22 cellular contexts compared by ENCODE assay signal in genomic region chr6:153150400-153150766, GRCh38. TPM values are rescaled to one million over a fixed set of nuclear protein-coding genes. Genes with fewer than 3 reads are reported as not detected.
DNase-seq lines count a peak whose midpoint lies in the region; ATAC-seq and TF ChIP-seq lines count a peak whose summit lies in the region.
"Had no signal": no experiment of that assay in that cellular context is flagged by ENCODE, and none has a peak within 500 bp of the region (broad histone marks: within the 10 kb centered on the region; RNA-seq: fewer than 3 reads in every experiment).

No MANE protein-coding gene starts in this region.

- WGBS in gastroesophageal sphincter (ENCODE audit: low coverage in 1 of 2), 2 donors: 90% methylated on average over 6 of the region's 11 CpGs; no CpG with 5 or more reads in 1 of the 2 donors

- no peaks in the 10 kb centered on the region for H3K27me3 ChIP-seq in gastroesophageal sphincter
- H3K27me3 ChIP-seq: breast epithelium, esophagus muscularis mucosa, gastrocnemius medialis had no signal

- H3K4me3 ChIP-seq in AG10803 (ENCODE audit: low read length) (peak overlapping the region; percentile 31), mucosa of descending colon (no peak overlapping the region), gastroesophageal sphincter (no peak overlapping the region)
- H3K4me3 ChIP-seq: breast epithelium, esophagus muscularis mucosa, HAP-1, SK-N-MC had no signal

- H3K9me3 ChIP-seq in mucosa of descending colon: no peaks in the 10 kb centered on the region
- no peaks in the 10 kb centered on the region for H3K9me3 ChIP-seq in gastroesophageal sphincter
- H3K9me3 ChIP-seq: esophagus muscularis mucosa, gastrocnemius medialis, HAP-1 had no signal

- no peak for TF ChIP-seq EP300 in gastroesophageal sphincter (IDR thresholded peaks at IDR 0.05)

- H3K27ac ChIP-seq in VCaP (peak overlapping the region; percentile 58), gastroesophageal sphincter (no peak overlapping the region)
- H3K27ac ChIP-seq: breast epithelium, esophagus muscularis mucosa, gastrocnemius medialis, SK-N-MC had no signal

- DNase-seq in AG10803 (ENCODE audit: low read depth): no peak
- DNase-seq in DMS53 treated with DMSO at 0.1 percent for 48 hours (lab: John Stamatoyannopoulos, UW; ENCODE audit: unreplicated experiment): peak; percentile 59
- no peak for DNase-seq in mucosa of descending colon
- no peak for DNase-seq in NCI-H345 treated with DMSO at 0.1 percent for 48 hours (lab: John Stamatoyannopoulos, UW; ENCODE audit: unreplicated experiment)
- no peak for DNase-seq in stimulated activated naive CD4-positive, alpha-beta T cell (lab: John Stamatoyannopoulos, UW)
- DNase-seq: activated CD4-positive, alpha-beta T cell treated with anti-CD3 and anti-CD28 coated beads, Interleukin-2, amount 10 ng/mL, durations not matched to agents 24 days and 14 days; activated naive CD4-positive, alpha-beta T cell treated with anti-CD3 and anti-CD28 coated beads for 36 hours; amniotic stem cell; C1 segment of cervical spinal cord; effector memory CD8-positive, alpha-beta T cell; gastrocnemius medialis; NCI-H446; nucleus accumbens had no signal

- ATAC-seq in mucosa of descending colon: peak; percentile 11
- ATAC-seq in GM19023 (IDR thresholded peaks at IDR 0.05; ENCODE audit: unreplicated experiment): no peak
- no peak for ATAC-seq in gastroesophageal sphincter
- ATAC-seq: effector memory CD8-positive, alpha-beta T cell; gastrocnemius medialis; stimulated activated effector memory CD8-positive, alpha-beta T cell treated with anti-CD3 and anti-CD28 coated beads, Interleukin-12 subunit alpha, Interleukin-12 subunit beta, amount 100 ng/mL, for 72 hours had no signal

- no peaks in the 10 kb centered on the region for H3K4me1 ChIP-seq in mucosa of descending colon (ENCODE audit: low read depth)
- H3K4me1 ChIP-seq in gastroesophageal sphincter: no peaks in the 10 kb centered on the region
- H3K4me1 ChIP-seq: breast epithelium, esophagus muscularis mucosa, gastrocnemius medialis, HAP-1 had no signal

- no peaks in the 10 kb centered on the region for H3K36me3 ChIP-seq in mucosa of descending colon (ENCODE audit: low read depth)
- H3K36me3 ChIP-seq in gastroesophageal sphincter: no peaks in the 10 kb centered on the region
- H3K36me3 ChIP-seq: breast epithelium, esophagus muscularis mucosa, gastrocnemius medialis, HAP-1 had no signal

- TF ChIP-seq CTCF in AG10803 (conservative IDR thresholded peaks at IDR 0.05; ENCODE audit: low read length) (no peak), VCaP (conservative IDR thresholded peaks at IDR 0.05) (no peak), mucosa of descending colon (IDR thresholded peaks at IDR 0.05) (no peak), gastroesophageal sphincter (IDR thresholded peaks at IDR 0.05) (no peak)

- TF ChIP-seq POLR2A in gastroesophageal sphincter (IDR thresholded peaks at IDR 0.05): no peak

- intact Hi-C loops in mucosa of descending colon (cut with DNase I, micrococcal nuclease): no loop called here

RNA-seq across cellular contexts. Expression of gene RGS17, which starts 19.3 kb away (rescaled TPM):
- under 1 TPM; 0.28 to 0.43 (median 0.43) TPM for total RNA-seq in mucosa of descending colon
- total RNA-seq in gastroesophageal sphincter: under 1 TPM in 2 of 4 donors, not detected in 2; 0.19 to 0.27 TPM
- total RNA-seq: activated CD4-positive, alpha-beta T cell treated with anti-CD3 and anti-CD28 coated beads, Interleukin-2, amount 10 ng/mL, durations not matched to agents 24 days and 14 days; activated naive CD4-positive, alpha-beta T cell treated with anti-CD3 and anti-CD28 coated beads for 36 hours; T-helper 2 cell treated with Interferon-gamma antibody and Interleukin-4, amounts not matched to agents 100 ng/mL and 5 ng/mL, for 36 hours had no signal
